In genomic region chr3:71026634-71027578, GRCh38 we compare ENCODE assay signal across 1 cellular context.
TF ChIP-seq lines count a peak whose summit lies in the region.

No MANE protein-coding gene starts in this region.

TF ChIP-seq in K562, 482 proteins besides CTCF, POLR2A, EP300 and RAD21 (continued from another document and continues in another):
- peak; percentile 44; the same call in 1 of the 2 replicates for TF ChIP-seq FOSL1 (tag; conservative IDR thresholded peaks at IDR 0.05)
- peak; percentile 30; the same call in 1 of the 2 replicates for TF ChIP-seq L3MBTL2 (IDR thresholded peaks at IDR 0.05)
- no peak for TF ChIP-seq TSHZ1 (CRISPR knock-in tag; IDR thresholded peaks at IDR 0.05)
- TF ChIP-seq, protein P1, sequence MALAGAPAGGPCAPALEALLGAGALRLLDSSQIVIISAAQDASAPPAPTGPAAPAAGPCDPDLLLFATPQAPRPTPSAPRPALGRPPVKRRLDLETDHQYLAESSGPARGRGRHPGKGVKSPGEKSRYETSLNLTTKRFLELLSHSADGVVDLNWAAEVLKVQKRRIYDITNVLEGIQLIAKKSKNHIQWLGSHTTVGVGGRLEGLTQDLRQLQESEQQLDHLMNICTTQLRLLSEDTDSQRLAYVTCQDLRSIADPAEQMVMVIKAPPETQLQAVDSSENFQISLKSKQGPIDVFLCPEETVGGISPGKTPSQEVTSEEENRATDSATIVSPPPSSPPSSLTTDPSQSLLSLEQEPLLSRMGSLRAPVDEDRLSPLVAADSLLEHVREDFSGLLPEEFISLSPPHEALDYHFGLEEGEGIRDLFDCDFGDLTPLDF (CRISPR knock-in tag; IDR thresholded peaks at IDR 0.05): no peak
- peak; percentile 64 for TF ChIP-seq ZNF239 (CRISPR knock-in tag; IDR thresholded peaks at IDR 0.05)
- no peak for TF ChIP-seq ZBTB34 (CRISPR knock-in tag; IDR thresholded peaks at IDR 0.05)
- peak; percentile 83 for TF ChIP-seq DMBX1 (CRISPR knock-in tag; IDR thresholded peaks at IDR 0.05; ENCODE audit: borderline replicate concordance)
- 0 out of 2 replicates have a peak, but pooled peaks have one; percentile 22 for TF ChIP-seq GTF2E2 (tag; IDR thresholded peaks at IDR 0.05)
- TF ChIP-seq POLR2H (tag; IDR thresholded peaks at IDR 0.05; ENCODE audit: low read depth): peak; percentile 62
- TF ChIP-seq FOXJ3 (CRISPR knock-in tag; IDR thresholded peaks at IDR 0.05): no peak
- TF ChIP-seq RREB1 (CRISPR knock-in tag; IDR thresholded peaks at IDR 0.05): no peak
- peak; percentile 54 for TF ChIP-seq CXXC5 (CRISPR knock-in tag; IDR thresholded peaks at IDR 0.05)
- peak; percentile 63 for TF ChIP-seq BACH1 (tag; IDR thresholded peaks at IDR 0.05)
- TF ChIP-seq ATF4 (CRISPR knock-in tag; IDR thresholded peaks at IDR 0.05): peak; percentile 87
- no peak for TF ChIP-seq JUN (IDR thresholded peaks at IDR 0.05; ENCODE audit: borderline replicate concordance, low read depth, low read length)
- no peak for TF ChIP-seq JUN (CRISPR knock-in tag; IDR thresholded peaks at IDR 0.05; ENCODE audit: borderline replicate concordance)
- peak; percentile 62 for TF ChIP-seq JUND (IDR thresholded peaks at IDR 0.05; ENCODE audit: borderline replicate concordance, low read depth, low read length)
- TF ChIP-seq JUND (tag; IDR thresholded peaks at IDR 0.05; ENCODE audit: borderline replicate concordance, low read depth, low read length): peak; percentile 40; the same call in 1 of the 3 replicates
- TF ChIP-seq PTTG1 (tag; IDR thresholded peaks at IDR 0.05; ENCODE audit: low read depth): peak; percentile 67; the same call in 1 of the 2 replicates
- 0 out of 2 replicates have a peak, but pooled peaks have one; percentile 63 for TF ChIP-seq ZSCAN32 (CRISPR knock-in tag; IDR thresholded peaks at IDR 0.05)
- TF ChIP-seq, protein P2, sequence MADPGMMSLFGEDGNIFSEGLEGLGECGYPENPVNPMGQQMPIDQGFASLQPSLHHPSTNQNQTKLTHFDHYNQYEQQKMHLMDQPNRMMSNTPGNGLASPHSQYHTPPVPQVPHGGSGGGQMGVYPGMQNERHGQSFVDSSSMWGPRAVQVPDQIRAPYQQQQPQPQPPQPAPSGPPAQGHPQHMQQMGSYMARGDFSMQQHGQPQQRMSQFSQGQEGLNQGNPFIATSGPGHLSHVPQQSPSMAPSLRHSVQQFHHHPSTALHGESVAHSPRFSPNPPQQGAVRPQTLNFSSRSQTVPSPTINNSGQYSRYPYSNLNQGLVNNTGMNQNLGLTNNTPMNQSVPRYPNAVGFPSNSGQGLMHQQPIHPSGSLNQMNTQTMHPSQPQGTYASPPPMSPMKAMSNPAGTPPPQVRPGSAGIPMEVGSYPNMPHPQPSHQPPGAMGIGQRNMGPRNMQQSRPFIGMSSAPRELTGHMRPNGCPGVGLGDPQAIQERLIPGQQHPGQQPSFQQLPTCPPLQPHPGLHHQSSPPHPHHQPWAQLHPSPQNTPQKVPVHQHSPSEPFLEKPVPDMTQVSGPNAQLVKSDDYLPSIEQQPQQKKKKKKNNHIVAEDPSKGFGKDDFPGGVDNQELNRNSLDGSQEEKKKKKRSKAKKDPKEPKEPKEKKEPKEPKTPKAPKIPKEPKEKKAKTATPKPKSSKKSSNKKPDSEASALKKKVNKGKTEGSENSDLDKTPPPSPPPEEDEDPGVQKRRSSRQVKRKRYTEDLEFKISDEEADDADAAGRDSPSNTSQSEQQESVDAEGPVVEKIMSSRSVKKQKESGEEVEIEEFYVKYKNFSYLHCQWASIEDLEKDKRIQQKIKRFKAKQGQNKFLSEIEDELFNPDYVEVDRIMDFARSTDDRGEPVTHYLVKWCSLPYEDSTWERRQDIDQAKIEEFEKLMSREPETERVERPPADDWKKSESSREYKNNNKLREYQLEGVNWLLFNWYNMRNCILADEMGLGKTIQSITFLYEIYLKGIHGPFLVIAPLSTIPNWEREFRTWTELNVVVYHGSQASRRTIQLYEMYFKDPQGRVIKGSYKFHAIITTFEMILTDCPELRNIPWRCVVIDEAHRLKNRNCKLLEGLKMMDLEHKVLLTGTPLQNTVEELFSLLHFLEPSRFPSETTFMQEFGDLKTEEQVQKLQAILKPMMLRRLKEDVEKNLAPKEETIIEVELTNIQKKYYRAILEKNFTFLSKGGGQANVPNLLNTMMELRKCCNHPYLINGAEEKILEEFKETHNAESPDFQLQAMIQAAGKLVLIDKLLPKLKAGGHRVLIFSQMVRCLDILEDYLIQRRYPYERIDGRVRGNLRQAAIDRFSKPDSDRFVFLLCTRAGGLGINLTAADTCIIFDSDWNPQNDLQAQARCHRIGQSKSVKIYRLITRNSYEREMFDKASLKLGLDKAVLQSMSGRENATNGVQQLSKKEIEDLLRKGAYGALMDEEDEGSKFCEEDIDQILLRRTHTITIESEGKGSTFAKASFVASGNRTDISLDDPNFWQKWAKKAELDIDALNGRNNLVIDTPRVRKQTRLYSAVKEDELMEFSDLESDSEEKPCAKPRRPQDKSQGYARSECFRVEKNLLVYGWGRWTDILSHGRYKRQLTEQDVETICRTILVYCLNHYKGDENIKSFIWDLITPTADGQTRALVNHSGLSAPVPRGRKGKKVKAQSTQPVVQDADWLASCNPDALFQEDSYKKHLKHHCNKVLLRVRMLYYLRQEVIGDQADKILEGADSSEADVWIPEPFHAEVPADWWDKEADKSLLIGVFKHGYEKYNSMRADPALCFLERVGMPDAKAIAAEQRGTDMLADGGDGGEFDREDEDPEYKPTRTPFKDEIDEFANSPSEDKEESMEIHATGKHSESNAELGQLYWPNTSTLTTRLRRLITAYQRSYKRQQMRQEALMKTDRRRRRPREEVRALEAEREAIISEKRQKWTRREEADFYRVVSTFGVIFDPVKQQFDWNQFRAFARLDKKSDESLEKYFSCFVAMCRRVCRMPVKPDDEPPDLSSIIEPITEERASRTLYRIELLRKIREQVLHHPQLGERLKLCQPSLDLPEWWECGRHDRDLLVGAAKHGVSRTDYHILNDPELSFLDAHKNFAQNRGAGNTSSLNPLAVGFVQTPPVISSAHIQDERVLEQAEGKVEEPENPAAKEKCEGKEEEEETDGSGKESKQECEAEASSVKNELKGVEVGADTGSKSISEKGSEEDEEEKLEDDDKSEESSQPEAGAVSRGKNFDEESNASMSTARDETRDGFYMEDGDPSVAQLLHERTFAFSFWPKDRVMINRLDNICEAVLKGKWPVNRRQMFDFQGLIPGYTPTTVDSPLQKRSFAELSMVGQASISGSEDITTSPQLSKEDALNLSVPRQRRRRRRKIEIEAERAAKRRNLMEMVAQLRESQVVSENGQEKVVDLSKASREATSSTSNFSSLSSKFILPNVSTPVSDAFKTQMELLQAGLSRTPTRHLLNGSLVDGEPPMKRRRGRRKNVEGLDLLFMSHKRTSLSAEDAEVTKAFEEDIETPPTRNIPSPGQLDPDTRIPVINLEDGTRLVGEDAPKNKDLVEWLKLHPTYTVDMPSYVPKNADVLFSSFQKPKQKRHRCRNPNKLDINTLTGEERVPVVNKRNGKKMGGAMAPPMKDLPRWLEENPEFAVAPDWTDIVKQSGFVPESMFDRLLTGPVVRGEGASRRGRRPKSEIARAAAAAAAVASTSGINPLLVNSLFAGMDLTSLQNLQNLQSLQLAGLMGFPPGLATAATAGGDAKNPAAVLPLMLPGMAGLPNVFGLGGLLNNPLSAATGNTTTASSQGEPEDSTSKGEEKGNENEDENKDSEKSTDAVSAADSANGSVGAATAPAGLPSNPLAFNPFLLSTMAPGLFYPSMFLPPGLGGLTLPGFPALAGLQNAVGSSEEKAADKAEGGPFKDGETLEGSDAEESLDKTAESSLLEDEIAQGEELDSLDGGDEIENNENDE (IDR thresholded peaks at IDR 0.05; ENCODE audit: low read depth, low read length): no peak
- TF ChIP-seq SMAD4 (CRISPR knock-in tag; conservative IDR thresholded peaks at IDR 0.05): peak; percentile 68; the same call in 1 of the 2 replicates
- 0 out of 2 replicates have a peak, but pooled peaks have one; percentile 63 for TF ChIP-seq ZNF644 (tag; IDR thresholded peaks at IDR 0.05; ENCODE audit: low read depth)
- TF ChIP-seq FOXA3 (CRISPR knock-in tag; conservative IDR thresholded peaks at IDR 0.05 in 1 of 2, IDR thresholded peaks at IDR 0.05 in 1 of 2): 0 out of 4 replicates have a peak, but pooled peaks of 1 of the 2 experiments have one; percentile 33
- peak; percentile 77 for TF ChIP-seq CEBPG (CRISPR knock-in tag; IDR thresholded peaks at IDR 0.05)
- peak; percentile 66 to 94 for TF ChIP-seq CEBPG (tag; conservative IDR thresholded peaks at IDR 0.05 in 1 of 2, IDR thresholded peaks at IDR 0.05 in 1 of 2)
- peak; percentile 67 to 74; a peak in 2 of 4 replicates for TF ChIP-seq TRIM24 (IDR thresholded peaks at IDR 0.05)
- TF ChIP-seq CC2D1A (IDR thresholded peaks at IDR 0.05): no peak
- TF ChIP-seq MECOM (CRISPR knock-in tag; IDR thresholded peaks at IDR 0.05): peak; percentile 56; the same call in 1 of the 2 replicates
- TF ChIP-seq SMAD3 (CRISPR knock-in tag; conservative IDR thresholded peaks at IDR 0.05): peak; percentile 65; the same call in 1 of the 2 replicates
